Comparison of ENCODE assay signal across 1 cellular context in genomic region chr19:55385749-55386514, GRCh38.
TF ChIP-seq lines count a peak whose summit lies in the region.

Gene RPL28, plus strand, starts transcription at chr19:55385932. Its CDS starts 426 bp downstream, at chr19:55386358.

TF ChIP-seq in HEK293, 187 proteins besides CTCF, POLR2A, EP300 and RAD21 (continued from another document and continues in another):
- TF ChIP-seq KLF7 (tag by site-specific recombination; IDR thresholded peaks at IDR 0.05; ENCODE audit: borderline replicate concordance), result peak; percentile 78; the same call in 1 of the 2 replicates
- no peak for TF ChIP-seq ZSCAN30 (tag by site-specific recombination; IDR thresholded peaks at IDR 0.05)
- no peak for TF ChIP-seq ZNF132 (tag by site-specific recombination; IDR thresholded peaks at IDR 0.05; ENCODE audit: borderline replicate concordance)
- peak; percentile 54; the same call in 1 of the 2 replicates for TF ChIP-seq ZNF324 (tag by site-specific recombination; IDR thresholded peaks at IDR 0.05)
- no peak for TF ChIP-seq ZNF677 (tag by site-specific recombination; IDR thresholded peaks at IDR 0.05)
- TF ChIP-seq ZNF23 (tag by site-specific recombination; IDR thresholded peaks at IDR 0.05; ENCODE audit: borderline replicate concordance), result no peak; the same call in 1 of the 2 replicates
- TF ChIP-seq ZBTB8A (tag by site-specific recombination; IDR thresholded peaks at IDR 0.05), result no peak
- TF ChIP-seq ZXDB (tag by site-specific recombination; IDR thresholded peaks at IDR 0.05), result peak; percentile 81
- no peak for TF ChIP-seq ZNF280D (tag by site-specific recombination; IDR thresholded peaks at IDR 0.05)
- TF ChIP-seq ZNF558 (tag by site-specific recombination; IDR thresholded peaks at IDR 0.05), result no peak
- TF ChIP-seq PRDM1 (tag by site-specific recombination; IDR thresholded peaks at IDR 0.05), result no peak
- no peak for TF ChIP-seq ZNF174 (tag by site-specific recombination; IDR thresholded peaks at IDR 0.05)
- no peak for TF ChIP-seq WT1 (tag by site-specific recombination; IDR thresholded peaks at IDR 0.05)
- peak; percentile 63; the same call in 1 of the 2 replicates for TF ChIP-seq OVOL3 (tag by site-specific recombination; IDR thresholded peaks at IDR 0.05)
- TF ChIP-seq ZSCAN5A (tag by site-specific recombination; IDR thresholded peaks at IDR 0.05), result no peak
- TF ChIP-seq ZNF561 (tag by site-specific recombination; IDR thresholded peaks at IDR 0.05; ENCODE audit: borderline replicate concordance), result peak; percentile 58; the same call in 1 of the 2 replicates
- TF ChIP-seq PRDM2 (tag by site-specific recombination; IDR thresholded peaks at IDR 0.05; ENCODE audit: borderline replicate concordance), result no peak
- TF ChIP-seq ATF2 (tag by site-specific recombination; IDR thresholded peaks at IDR 0.05; ENCODE audit: low read depth), result no peak
- no peak for TF ChIP-seq KLF10 (tag by site-specific recombination; IDR thresholded peaks at IDR 0.05)
- TF ChIP-seq ZNF302 (tag by site-specific recombination; IDR thresholded peaks at IDR 0.05; ENCODE audit: low read depth), result no peak
- peak; percentile 71 for TF ChIP-seq ZNF335 (tag by site-specific recombination; conservative IDR thresholded peaks at IDR 0.05)
- no peak; the same call in 1 of the 2 replicates for TF ChIP-seq PRDM4 (tag by site-specific recombination; IDR thresholded peaks at IDR 0.05)
- TF ChIP-seq ZNF211 (tag by site-specific recombination; IDR thresholded peaks at IDR 0.05; ENCODE audit: low read depth), result no peak
- 0 out of 2 replicates have a peak, but pooled peaks have one; percentile 16 for TF ChIP-seq ZBTB20 (tag by site-specific recombination; IDR thresholded peaks at IDR 0.05)
- 0 out of 2 replicates have a peak, but pooled peaks have one; percentile 9 for TF ChIP-seq REST (tag by site-specific recombination; IDR thresholded peaks at IDR 0.05)
- TF ChIP-seq ZNF433 (tag by site-specific recombination; IDR thresholded peaks at IDR 0.05; ENCODE audit: low read depth), result no peak
- TF ChIP-seq ZNF704 (tag by site-specific recombination; IDR thresholded peaks at IDR 0.05), result no peak
- TF ChIP-seq ZFHX2 (tag by site-specific recombination; conservative IDR thresholded peaks at IDR 0.05), result no peak
- no peak for TF ChIP-seq SETDB1 (IDR thresholded peaks at IDR 0.05; ENCODE audit: insufficient read length, low read length)
- TF ChIP-seq BCL11B (tag by site-specific recombination; IDR thresholded peaks at IDR 0.05; ENCODE audit: low read depth), result no peak
- peak; percentile 22; the same call in 1 of the 2 replicates for TF ChIP-seq INSM2 (tag by site-specific recombination; IDR thresholded peaks at IDR 0.05)
- TF ChIP-seq SCRT2 (tag by site-specific recombination; IDR thresholded peaks at IDR 0.05), result no peak
- no peak for TF ChIP-seq ZNF175 (tag by site-specific recombination; IDR thresholded peaks at IDR 0.05)
- TF ChIP-seq RBAK (tag by site-specific recombination; IDR thresholded peaks at IDR 0.05), result 0 out of 2 replicates have a peak, but pooled peaks have one; percentile 33
- TF ChIP-seq MEIS1 (CRISPR knock-in tag; IDR thresholded peaks at IDR 0.05; ENCODE audit: borderline replicate concordance), result no peak
